1 cellular context compared by ENCODE assay signal in genomic region chr14:68279437-68279720, GRCh38.
TF ChIP-seq lines count a peak whose summit lies in the region.

No MANE protein-coding gene starts in this region.

TF ChIP-seq in H1, 55 proteins besides CTCF, POLR2A, EP300 and RAD21:
- TF ChIP-seq KDM1A (IDR thresholded peaks at IDR 0.05; ENCODE audit: borderline replicate concordance, low read length) = no peak
- TF ChIP-seq KDM5A (IDR thresholded peaks at IDR 0.05; ENCODE audit: low read length) = no peak
- no peak for TF ChIP-seq SIRT6 (IDR thresholded peaks at IDR 0.05; ENCODE audit: low read length)
- TF ChIP-seq SIX5 (IDR thresholded peaks at IDR 0.05; ENCODE audit: low read depth, low read length) = no peak
- TF ChIP-seq CREB1 (IDR thresholded peaks at IDR 0.05) = no peak
- no peak for TF ChIP-seq BACH1 (IDR thresholded peaks at IDR 0.05; ENCODE audit: low read length)
- TF ChIP-seq E2F6 (IDR thresholded peaks at IDR 0.05) = no peak
- no peak for TF ChIP-seq RNF2 (IDR thresholded peaks at IDR 0.05; ENCODE audit: borderline replicate concordance, low read depth, low read length, missing control alignments, poor library complexity, severe bottlenecking)
- TF ChIP-seq CBX8 (IDR thresholded peaks at IDR 0.05; ENCODE audit: borderline replicate concordance, low read depth, low read length) = no peak
- no peak for TF ChIP-seq JUN (IDR thresholded peaks at IDR 0.05; ENCODE audit: low read depth, low read length)
- no peak for TF ChIP-seq CHD1 (IDR thresholded peaks at IDR 0.05; ENCODE audit: low read depth, low read length)
- TF ChIP-seq RBBP5 (IDR thresholded peaks at IDR 0.05; ENCODE audit: borderline replicate concordance, low read depth, low read length) = no peak
- no peak for TF ChIP-seq RFX5 (IDR thresholded peaks at IDR 0.05; ENCODE audit: borderline replicate concordance, low read depth, low read length)
- no peak for TF ChIP-seq BCL11A (IDR thresholded peaks at IDR 0.05; ENCODE audit: low read depth in 2 of 2, low read length in 2 of 2)
- TF ChIP-seq GABPA (IDR thresholded peaks at IDR 0.05; ENCODE audit: borderline replicate concordance, insufficient read depth, low read length) = no peak
- no peak for TF ChIP-seq NRF1 (IDR thresholded peaks at IDR 0.05; ENCODE audit: low read depth, low read length)
